21 cellular contexts compared by ENCODE assay signal in genomic region chr1:108949044-108949443, GRCh38. TPM values are rescaled to one million over a fixed set of nuclear protein-coding genes. Genes with fewer than 3 reads are reported as not detected.
DNase-seq lines count a peak whose midpoint lies in the region; ATAC-seq and TF ChIP-seq lines count a peak whose summit lies in the region.
"Had no signal": no experiment of that assay in that cellular context is flagged by ENCODE, and none has a peak within 500 bp of the region (broad histone marks: within the 10 kb centered on the region; RNA-seq: fewer than 3 reads in every experiment).

No MANE protein-coding gene starts in this region.

- H3K4me3 ChIP-seq in H7 (ENCODE audit: insufficient read depth, low read depth, low read length), result no peak overlapping the region
- H3K4me3 ChIP-seq in endodermal cell (ENCODE audit: low read length), result no peak overlapping the region
- H3K4me3 ChIP-seq: SK-N-MC had no signal

- ATAC-seq in T-helper 17 cell (no peak), GM18520 (IDR thresholded peaks at IDR 0.05; ENCODE audit: unreplicated experiment) (no peak), HG03442 (IDR thresholded peaks at IDR 0.05; ENCODE audit: unreplicated experiment) (no peak)
- ATAC-seq: HepG2 had no signal

- no peaks in the 10 kb centered on the region for H3K9me3 ChIP-seq in T-helper 17 cell (ENCODE audit: control insufficient read depth, low read length, poor library complexity, severe bottlenecking)
- H3K9me3 ChIP-seq in endodermal cell (ENCODE audit: control insufficient read depth, low read length), result no peaks in the 10 kb centered on the region
- H3K9me3 ChIP-seq: Caco-2 had no signal

- H3K4me3 Mint-ChIP-seq in T-helper 17 cell, result no peak overlapping the region
- peak overlapping the region; percentile 12 for H3K4me3 Mint-ChIP-seq in glutamatergic neuron (ENCODE audit: unreplicated experiment)
- peak overlapping the region; percentile 12 for H3K4me3 Mint-ChIP-seq in osteocyte (ENCODE audit: unreplicated experiment)
- no peak overlapping the region for H3K4me3 Mint-ChIP-seq in endodermal cell

- no peak overlapping the region for H3K9ac ChIP-seq in endodermal cell (ENCODE audit: extremely low read depth, low read length, poor library complexity, severe bottlenecking)

- H3K4me1 ChIP-seq in endodermal cell (ENCODE audit: control insufficient read depth, insufficient read depth, low read length), result no peaks in the 10 kb centered on the region
- H3K4me1 ChIP-seq: Caco-2 had no signal

- H3K36me3 ChIP-seq in H7 (replicated peaks; ENCODE audit: control insufficient read depth, insufficient read depth, low read length) (0 out of 2 replicates have a peak, but pooled peaks cover 3% of the 10 kb centered on the region), endodermal cell (ENCODE audit: control insufficient read depth, insufficient read depth, low read length) (peaks cover 26% of the 10 kb centered on the region)

- H3K27ac Mint-ChIP-seq in T-helper 17 cell (peak overlapping the region; percentile 53), glutamatergic neuron (ENCODE audit: unreplicated experiment) (peak overlapping the region; percentile 25), osteocyte (ENCODE audit: unreplicated experiment) (peak overlapping the region; percentile 23), endodermal cell (no peak overlapping the region)

- H3K36me3 Mint-ChIP-seq in T-helper 17 cell (ENCODE audit: low read depth) (peaks cover 6% of the 10 kb centered on the region), glutamatergic neuron (ENCODE audit: unreplicated experiment) (no peaks in the 10 kb centered on the region), osteocyte (ENCODE audit: unreplicated experiment) (peaks cover 17% of the 10 kb centered on the region), endodermal cell (ENCODE audit: low read depth) (peaks cover 29% of the 10 kb centered on the region)

- no peak overlapping the region for H3K27ac ChIP-seq in endodermal cell (ENCODE audit: low read depth, low read length)
- H3K27ac ChIP-seq: SK-N-MC had no signal

- H3K4me1 Mint-ChIP-seq in T-helper 17 cell, result peaks cover 19% of the 10 kb centered on the region
- H3K4me1 Mint-ChIP-seq in glutamatergic neuron (ENCODE audit: low read depth, unreplicated experiment), result peaks cover 20% of the 10 kb centered on the region
- H3K4me1 Mint-ChIP-seq in osteocyte (ENCODE audit: unreplicated experiment), result peaks cover 16% of the 10 kb centered on the region
- H3K4me1 Mint-ChIP-seq in endodermal cell, result peaks cover 13% of the 10 kb centered on the region

- TF ChIP-seq CTCF in glutamatergic neuron (IDR thresholded peaks at IDR 0.05; ENCODE audit: partially characterized antibody, unreplicated experiment) (no peak), osteocyte (IDR thresholded peaks at IDR 0.05) (no peak), endodermal cell (conservative IDR thresholded peaks at IDR 0.05) (no peak)

- H3K9me3 Mint-ChIP-seq in glutamatergic neuron (ENCODE audit: unreplicated experiment) (no peaks in the 10 kb centered on the region), osteocyte (ENCODE audit: unreplicated experiment) (no peaks in the 10 kb centered on the region), endodermal cell (no peaks in the 10 kb centered on the region)

- peak; percentile 38 for DNase-seq in H7
- no peak for DNase-seq in T-helper 17 cell
- no peak for DNase-seq in glutamatergic neuron
- DNase-seq in osteocyte (ENCODE audit: extremely low spot score, unreplicated experiment), result no peak
- DNase-seq in endodermal cell, result no peak
- DNase-seq: ACHN, AML-193, Caco-2, DMS153, Karpas-422, MM.1S, NCI-H1105, NCI-H1694 treated with DMSO at 0.1 percent for 48 hours, NCI-H2107, NCI-H2227 treated with DMSO at 0.1 percent for 48 hours, NCI-H524 treated with DMSO at 0.1 percent for 48 hours, Right ventricle myocardium superior had no signal

- H3K27me3 Mint-ChIP-seq in T-helper 17 cell, result no peaks in the 10 kb centered on the region
- H3K27me3 Mint-ChIP-seq in glutamatergic neuron (ENCODE audit: unreplicated experiment), result peaks cover 3% of the 10 kb centered on the region
- no peaks in the 10 kb centered on the region for H3K27me3 Mint-ChIP-seq in osteocyte (ENCODE audit: unreplicated experiment)
- H3K27me3 Mint-ChIP-seq in endodermal cell (ENCODE audit: insufficient read depth), result no peaks in the 10 kb centered on the region

- WGBS in endodermal cell (ENCODE audit: insufficient coverage in 1 of 2, insufficient read length in 1 of 2), 2 experiments, result 98 to 100% methylated on average over 1 to 4 of the region's 4 CpGs

- H3K27me3 ChIP-seq in H7 (ENCODE audit: control insufficient read depth, insufficient read depth, low read length) (no peaks in the 10 kb centered on the region), endodermal cell (ENCODE audit: control insufficient read depth, insufficient read depth, low read length, poor library complexity, severe bottlenecking) (no peaks in the 10 kb centered on the region)

RNA-seq across cellular contexts. Expression of gene CLCC1, which starts 14.2 kb away (rescaled TPM):
- 24.5 and 41.3 TPM in 2 replicates for total RNA-seq in H7 (2014; rRNA removed; shearing (Covaris generic))
- 10 to 100 TPM; 15.1 to 15.5 TPM for total RNA-seq in T-helper 17 cell
- 26.4 TPM for total RNA-seq in glutamatergic neuron (ENCODE audit: unreplicated experiment)
- total RNA-seq in osteocyte, result 48.4 and 51.1 TPM in 2 replicates
- 10 to 100 TPM; 19.4 to 25.3 TPM for total RNA-seq in endodermal cell
- polyA plus RNA-seq in endodermal cell (2013, experiment 1 of 2), result 16.9 TPM
- 22.6 TPM for polyA plus RNA-seq in endodermal cell (2013, experiment 2 of 2)

Comparison
In these comparisons a context has a peak if more than half of its experiments do, and no peak if none do; other contexts are left out.
1. H3K4me3 Mint-ChIP-seq: peak in glutamatergic neuron (single experiment) and osteocyte (single experiment); none in T-helper 17 cell (single experiment) and endodermal cell (single experiment).